Comparison of ENCODE assay signal across 8 cellular contexts in the genomic region with DNA sequence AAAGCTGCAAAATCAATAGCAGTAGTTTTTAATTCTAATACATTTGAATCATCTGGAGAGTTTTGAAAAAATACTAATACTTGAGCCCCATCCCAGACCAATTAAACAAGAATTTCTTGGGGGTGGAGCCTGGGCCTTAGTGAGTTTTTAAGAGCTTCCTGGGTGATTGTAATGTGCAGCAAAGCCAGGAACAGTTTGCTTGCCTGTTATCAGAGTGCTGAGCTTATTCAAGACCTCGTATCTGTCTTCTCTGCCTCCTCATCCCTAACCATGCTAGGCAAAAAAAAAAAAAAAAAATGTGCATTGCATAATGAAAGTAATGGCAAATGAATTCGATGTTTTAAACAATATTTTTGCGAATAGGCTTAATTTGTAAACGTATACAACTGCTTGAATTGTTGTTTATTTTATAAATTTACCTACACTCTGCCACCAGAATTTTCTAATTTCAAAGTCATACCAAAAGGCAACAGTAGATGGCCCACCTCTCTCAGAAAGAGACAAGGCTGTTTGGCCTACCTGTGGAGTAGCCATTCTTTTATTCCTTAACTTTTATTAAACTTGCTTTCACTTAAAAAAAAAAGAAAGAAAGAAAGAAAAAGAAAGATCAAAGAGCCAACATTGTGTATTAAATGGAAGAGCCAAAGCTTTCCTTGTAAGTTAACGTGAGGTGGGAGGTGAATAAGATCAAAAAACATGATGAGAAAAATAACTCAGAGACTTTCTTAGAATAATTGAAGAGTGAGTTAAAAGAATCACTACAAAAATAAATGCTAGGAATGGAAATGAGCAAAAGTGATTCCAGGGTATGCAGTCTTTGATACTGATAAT. TPM values are rescaled to one million over a fixed set of nuclear protein-coding genes. Genes with fewer than 3 reads are reported as not detected.
A peak's percentile ranks its signal among the peaks of the same experiment; 100 is the strongest.
DNase-seq lines count a peak whose midpoint lies in the region; ATAC-seq, FAIRE-seq and TF ChIP-seq lines count a peak whose summit lies in the region.

No MANE protein-coding gene starts in this region.

- peak in 2 of 3 donors; percentile 59 to 79 for DNase-seq in CD4-positive, CD25-positive, alpha-beta regulatory T cell
- DNase-seq in NCI-H82 treated with DMSO at 0.1 percent for 48 hours (lab: John Stamatoyannopoulos, UW; ENCODE audit: unreplicated experiment) = peak; percentile 2
- peak; percentile 28 for DNase-seq in bronchial epithelial cell (ENCODE audit: low read depth)
- no peak for DNase-seq in hippocampal formation (lab: John Stamatoyannopoulos, UW)
- DNase-seq in Ammon's horn (ENCODE audit: low spot score) = no peak

- TF ChIP-seq CTCF in bronchial epithelial cell (IDR thresholded peaks at IDR 0.05; ENCODE audit: insufficient read depth, low read length, severe bottlenecking) = peak; percentile 53
- peak; percentile 42 to 60 (median 48) for TF ChIP-seq CTCF in nephron (IDR thresholded peaks at IDR 0.05; ENCODE audit: unreplicated experiment in 3 of 3)

- H3K4me1 ChIP-seq in CD4-positive, CD25-positive, alpha-beta regulatory T cell (ENCODE audit: control insufficient read depth, insufficient read depth, low read length, poor library complexity, severe bottlenecking) = peaks cover 10% of the 10 kb centered on the region

- peaks cover 12 to 54% (median 36%) of the 10 kb centered on the region in 4 donors for H3K4me1 Mint-ChIP-seq in CD4-positive, CD25-positive, alpha-beta regulatory T cell
- H3K4me1 Mint-ChIP-seq in nephron = peaks cover 8% of the 10 kb centered on the region

- H3K9me3 Mint-ChIP-seq in CD4-positive, CD25-positive, alpha-beta regulatory T cell = no peaks in the 10 kb centered on the region
- no peaks in the 10 kb centered on the region for H3K9me3 Mint-ChIP-seq in nephron

- H3K4me3 ChIP-seq in CD4-positive, CD25-positive, alpha-beta regulatory T cell (ENCODE audit: low read depth, low read length) = peak overlapping the region; percentile 67
- no peak overlapping the region for H3K4me3 ChIP-seq in bronchial epithelial cell (ENCODE audit: low read depth, low read length)

- H3K4me3 Mint-ChIP-seq in CD4-positive, CD25-positive, alpha-beta regulatory T cell = peak overlapping the region in 3 of 4 donors; percentile 51 to 58 (median 55)
- H3K4me3 Mint-ChIP-seq in nephron = no peak overlapping the region

- H3K27me3 ChIP-seq in CD4-positive, CD25-positive, alpha-beta regulatory T cell (ENCODE audit: control insufficient read depth, insufficient read depth, low read length) = no peaks in the 10 kb centered on the region
- peaks cover 6% of the 10 kb centered on the region for H3K27me3 ChIP-seq in bronchial epithelial cell (ENCODE audit: control insufficient read depth, insufficient read depth, low read length)

- FAIRE-seq in bronchial epithelial cell (lab: Jason Lieb, UNC) = no peak

- H3K27me3 Mint-ChIP-seq in CD4-positive, CD25-positive, alpha-beta regulatory T cell = no peaks in the 10 kb centered on the region
- H3K27me3 Mint-ChIP-seq in nephron (ENCODE audit: low read depth) = peaks cover 8% of the 10 kb centered on the region

- ATAC-seq in CD4-positive, CD25-positive, alpha-beta regulatory T cell (ENCODE audit: low read depth in 2 of 2) = peak; percentile 63
- ATAC-seq in GM18909 (IDR thresholded peaks at IDR 0.05; ENCODE audit: poor library complexity, unreplicated experiment) (peak; percentile 37), HG03097 (IDR thresholded peaks at IDR 0.05; ENCODE audit: low FRiP score, unreplicated experiment) (no peak)

- no peaks in the 10 kb centered on the region for H3K36me3 Mint-ChIP-seq in CD4-positive, CD25-positive, alpha-beta regulatory T cell
- no peaks in the 10 kb centered on the region for H3K36me3 Mint-ChIP-seq in nephron (ENCODE audit: low read depth)

- no peaks in the 10 kb centered on the region for H3K9me3 ChIP-seq in CD4-positive, CD25-positive, alpha-beta regulatory T cell (ENCODE audit: control insufficient read depth in 2 of 2, low read length in 2 of 2)

- H3K27ac ChIP-seq in CD4-positive, CD25-positive, alpha-beta regulatory T cell (ENCODE audit: insufficient read depth, low read length, poor library complexity, severe bottlenecking) = peak overlapping the region; percentile 53

- H3K27ac Mint-ChIP-seq in CD4-positive, CD25-positive, alpha-beta regulatory T cell = peak overlapping the region; percentile 13 to 95 (median 29)
- no peak overlapping the region for H3K27ac Mint-ChIP-seq in nephron

- no peaks in the 10 kb centered on the region for H3K36me3 ChIP-seq in CD4-positive, CD25-positive, alpha-beta regulatory T cell (ENCODE audit: control insufficient read depth, insufficient read depth, low read length)
- no peaks in the 10 kb centered on the region for H3K36me3 ChIP-seq in bronchial epithelial cell (ENCODE audit: control insufficient read depth, insufficient read depth, low read length)

RNA-seq across cellular contexts. Expression of a gene that starts 36.2 kb away (rescaled TPM):
- 17.4 TPM for total RNA-seq in CD4-positive, CD25-positive, alpha-beta regulatory T cell
- 1 to 10 TPM; 1.4 to 5.1 (median 4.4) TPM for polyA plus RNA-seq in CD4-positive, CD25-positive, alpha-beta regulatory T cell
- under 0.01 and 0.26 TPM in 2 replicates for total RNA-seq in bronchial epithelial cell

Comparison
In these comparisons a context has a peak if more than half of its experiments do, and no peak if none do; other contexts are left out.
1. DNase-seq: peak in CD4-positive, CD25-positive, alpha-beta regulatory T cell (2 of 3), NCI-H82 treated with DMSO at 0.1 percent for 48 hours (single experiment) and bronchial epithelial cell (single experiment); none in hippocampal formation (0 of 2) and Ammon's horn (single experiment).
2. H3K27ac Mint-ChIP-seq: peak in CD4-positive, CD25-positive, alpha-beta regulatory T cell (3 of 3); none in nephron (0 of 3).
3. H3K4me3 Mint-ChIP-seq: peak in CD4-positive, CD25-positive, alpha-beta regulatory T cell (3 of 4); none in nephron (0 of 3).
4. RNA of a gene that starts 36.2 kb away (total RNA-seq): 17.4 TPM in CD4-positive, CD25-positive, alpha-beta regulatory T cell (single experiment); under 0.01 to 0.26 TPM in bronchial epithelial cell; every median in the first group is over 10 times any median in the second.